In genomic region chr15:63409179-63409578, GRCh38 we compare ENCODE assay signal across 18 cellular contexts. TPM values are rescaled to one million over a fixed set of nuclear protein-coding genes. Genes with fewer than 3 reads are reported as not detected.
DNase-seq lines count a peak whose midpoint lies in the region; ATAC-seq and TF ChIP-seq lines count a peak whose summit lies in the region.
"Had no signal": no experiment of that assay in that cellular context is flagged by ENCODE, and none has a peak within 500 bp of the region (broad histone marks: within the 10 kb centered on the region; RNA-seq: fewer than 3 reads in every experiment).

No MANE protein-coding gene starts in this region.

- ATAC-seq in GM19351 (IDR thresholded peaks at IDR 0.05; ENCODE audit: unreplicated experiment): no peak

- H3K27me3 ChIP-seq in A673 (replicated peaks; ENCODE audit: insufficient read depth, low read depth, low read length, poor library complexity) (no peaks in the 10 kb centered on the region), neuronal stem cell (ENCODE audit: control insufficient read depth in 3 of 3, insufficient read depth in 3 of 3, low read depth in 1 of 3, low read length in 3 of 3) (peaks cover 0 to 13% (median 0%) of the 10 kb centered on the region in 3 experiments), SJCRH30 (peaks cover 4% of the 10 kb centered on the region; the same call in 1 of the 2 replicates)
- H3K27me3 ChIP-seq: BE2C; BLaER1 treated with 17β-estradiol and CSF1 and Interleukin-3, amounts not matched to agents 10 nM and 100 nM had no signal

- H3K27ac ChIP-seq in A673 (ENCODE audit: low read depth, low read length, poor library complexity, severe bottlenecking): peak overlapping the region; percentile 71
- no peak overlapping the region for H3K27ac ChIP-seq in HEK293 (ENCODE audit: extremely low read depth, low read depth, low read length)
- H3K27ac ChIP-seq in neuronal stem cell (replicated peaks; ENCODE audit: low read length): no peak overlapping the region
- no peak overlapping the region for H3K27ac ChIP-seq in SJCRH30
- H3K27ac ChIP-seq: BLaER1 treated with 17β-estradiol and CSF1 and Interleukin-3, amounts not matched to agents 10 nM and 100 nM had no signal

- H2AK5ac ChIP-seq in neuronal stem cell (ENCODE audit: low read depth, low read length): no peak overlapping the region

- H3K4ac ChIP-seq in neuronal stem cell (ENCODE audit: low read length): no peak overlapping the region

- H2BK12ac ChIP-seq in neuronal stem cell (ENCODE audit: low read length): peak overlapping the region; percentile 10

- H3K4me1 Mint-ChIP-seq in brain: peaks cover 66% of the 10 kb centered on the region

- H3K14ac ChIP-seq in neuronal stem cell (ENCODE audit: low read length): no peak overlapping the region

- H3K4me3 ChIP-seq in A673 (ENCODE audit: low read depth, low read length, poor library complexity, severe bottlenecking) (no peak overlapping the region), HEK293 (ENCODE audit: low read depth, low read length) (no peak overlapping the region), neuronal stem cell (ENCODE audit: low read length in 2 of 2) (no peak overlapping the region), SJCRH30 (no peak overlapping the region)
- H3K4me3 ChIP-seq: BLaER1 treated with 17β-estradiol and CSF1 and Interleukin-3, amounts not matched to agents 10 nM and 100 nM had no signal

- no peak for DNase-seq in A673 (ENCODE audit: low spot score)
- no peak for DNase-seq in neuronal stem cell (ENCODE audit: low spot score)
- no peak for DNase-seq in SJCRH30
- no peak for DNase-seq in DMS 273 (lab: John Stamatoyannopoulos, UW; ENCODE audit: unreplicated experiment)
- DNase-seq: BE2C; CD4-positive, alpha-beta T cell; CD8-positive, alpha-beta memory T cell; DMS53; DMS79 treated with DMSO at 0.1 percent for 48 hours; GF-D8; GOT3; H7; HCEC 1CT had no signal

- no peak overlapping the region for H3K4me3 Mint-ChIP-seq in brain
- H3K4me3 Mint-ChIP-seq: CD14-positive monocyte; CD4-positive, alpha-beta T cell; CD8-positive, alpha-beta memory T cell had no signal

- H3K27me3 Mint-ChIP-seq in brain: no peaks in the 10 kb centered on the region
- H3K27me3 Mint-ChIP-seq: CD4-positive, alpha-beta T cell had no signal

- no peak overlapping the region for H3K9ac ChIP-seq in neuronal stem cell (ENCODE audit: low read depth, low read length, poor library complexity)
- H3K9ac ChIP-seq: BLaER1 treated with 17β-estradiol and CSF1 and Interleukin-3, amounts not matched to agents 10 nM and 100 nM had no signal

- no peak overlapping the region for H4K8ac ChIP-seq in neuronal stem cell (ENCODE audit: low read depth, low read length)

- H3K4me1 ChIP-seq in A673 (ENCODE audit: insufficient read depth, low read length, poor library complexity, severe bottlenecking) (peaks cover 41% of the 10 kb centered on the region), HEK293 (ENCODE audit: control insufficient read depth, insufficient read depth, low read length) (peaks cover 17% of the 10 kb centered on the region), neuronal stem cell (ENCODE audit: control insufficient read depth in 2 of 2, insufficient read depth in 1 of 2, low read depth in 1 of 2, low read length in 2 of 2) (no peaks in the 10 kb centered on the region), SJCRH30 (peaks cover 11% of the 10 kb centered on the region)

- H2BK15ac ChIP-seq in neuronal stem cell (ENCODE audit: low read length): no peak overlapping the region

- CTCF ChIA-PET in A673 (lab: Charles Lee): no interaction called here
- CTCF ChIA-PET in HEK293 (lab: Yijun Ruan, JAX): interaction anchor here (0.6 to 0.7 kb wide), 2 partner anchors 78 to 190 kb away, joined by 3 read pairs; no protein-coding TSS in a partner anchor

- H2BK5ac ChIP-seq in neuronal stem cell (ENCODE audit: low read length): no peak overlapping the region

- H4K91ac ChIP-seq in neuronal stem cell (ENCODE audit: low read depth, low read length, poor library complexity): no peak overlapping the region

- H3K18ac ChIP-seq in neuronal stem cell (ENCODE audit: low read length): no peak overlapping the region

- H2AFZ ChIP-seq in neuronal stem cell (ENCODE audit: low read length): no peak overlapping the region

- H3K4me2 ChIP-seq in neuronal stem cell (ENCODE audit: insufficient read depth, low read length, poor library complexity, severe bottlenecking): no peak overlapping the region
- H3K4me2 ChIP-seq: BLaER1 treated with 17β-estradiol and CSF1 and Interleukin-3, amounts not matched to agents 10 nM and 100 nM had no signal

- intact Hi-C loops in A673 (cut with micrococcal nuclease; ENCODE audit: unreplicated experiment): loop anchor here (5.0 kb wide), 2 partner anchors 252 to 658 kb away; partner anchors contain the start of gene RPS27L

- H3K9me3 Mint-ChIP-seq in brain: peaks cover 0 to 4% (median 2%) of the 10 kb centered on the region in 5 experiments
- H3K9me3 Mint-ChIP-seq: CD4-positive, alpha-beta T cell; CD8-positive, alpha-beta memory T cell had no signal

- no peak for TF ChIP-seq CTCF in A673 (conservative IDR thresholded peaks at IDR 0.05; ENCODE audit: low read depth, low read length)
- TF ChIP-seq CTCF in HEK293 (tag by site-specific recombination; IDR thresholded peaks at IDR 0.05): no peak
- TF ChIP-seq CTCF in brain (conservative IDR thresholded peaks at IDR 0.05): no peak

- H3K36me3 ChIP-seq in A673 (ENCODE audit: insufficient read depth, low read length, poor library complexity, severe bottlenecking) (no peaks in the 10 kb centered on the region), HEK293 (ENCODE audit: control insufficient read depth in 2 of 2, insufficient read depth in 1 of 2, low read length in 2 of 2) (no peaks in the 10 kb centered on the region), neuronal stem cell (replicated peaks in 1 of 2; ENCODE audit: control insufficient read depth in 2 of 2, insufficient read depth in 2 of 2, low read length in 2 of 2) (no peaks in the 10 kb centered on the region), SJCRH30 (no peaks in the 10 kb centered on the region)
- H3K36me3 ChIP-seq: BE2C; BLaER1 treated with 17β-estradiol and CSF1 and Interleukin-3, amounts not matched to agents 10 nM and 100 nM had no signal

- H3K36me3 Mint-ChIP-seq in brain: no peaks in the 10 kb centered on the region
- H3K36me3 Mint-ChIP-seq: CD14-positive monocyte; CD8-positive, alpha-beta memory T cell had no signal

- BruUV-seq in A673 (replicated peaks; lab: Mats Ljungman, UMichigan): no TSS peak

- H3K9me3 ChIP-seq in A673 (ENCODE audit: low read depth, low read length, poor library complexity, severe bottlenecking) (no peaks in the 10 kb centered on the region), HEK293 (ENCODE audit: control insufficient read depth, insufficient read depth, low read depth, low read length) (no peaks in the 10 kb centered on the region), neuronal stem cell (replicated peaks in 1 of 2; ENCODE audit: control insufficient read depth in 2 of 2, insufficient read depth in 1 of 2, low read depth in 1 of 2, low read length in 2 of 2) (no peaks in the 10 kb centered on the region), SJCRH30 (replicated peaks) (no peaks in the 10 kb centered on the region)
- H3K9me3 ChIP-seq: BE2C; BLaER1 treated with 17β-estradiol and CSF1 and Interleukin-3, amounts not matched to agents 10 nM and 100 nM had no signal

- H3K27ac Mint-ChIP-seq in brain: peak overlapping the region in 4 of 5 experiments; percentile 48 to 89 (median 66)
- H3K27ac Mint-ChIP-seq: CD4-positive, alpha-beta T cell; CD8-positive, alpha-beta memory T cell had no signal

- no peak overlapping the region for H3K23ac ChIP-seq in neuronal stem cell (ENCODE audit: low read depth, low read length, poor library complexity)

- no peaks in the 10 kb centered on the region for H3K79me1 ChIP-seq in neuronal stem cell (ENCODE audit: low read depth, low read length)

- POLR2A ChIA-PET in A673 (lab: Charles Lee; ENCODE audit: low non-redundant PET): no interaction called here
- POLR2A ChIA-PET in HEK293 (lab: Yijun Ruan, JAX): no interaction called here

- no peak overlapping the region for H2BK120ac ChIP-seq in neuronal stem cell (ENCODE audit: low read depth, low read length)

- WGBS in neuronal stem cell (ENCODE audit: extremely low coverage in 2 of 2, insufficient read length in 2 of 2, insufficient replicate concordance in 1 of 2), 2 donors: no CpG with 5 or more reads among the region's 5 CpGs

TF ChIP-seq in HEK293, 187 proteins besides CTCF, POLR2A, EP300 and RAD21:
- TF ChIP-seq ZNF221 (tag by site-specific recombination; IDR thresholded peaks at IDR 0.05; ENCODE audit: borderline replicate concordance) (no peak), ZNF416 (tag by site-specific recombination; IDR thresholded peaks at IDR 0.05) (peak; percentile 97)
TF ChIP-seq in HEK293: peak in this region for 1.

RNA-seq across cellular contexts. Expression of gene CA12, which starts 27.5 kb away (rescaled TPM):
- total RNA-seq in A673 (2021): 0.68 and 0.97 TPM in 2 replicates
- 0.68 TPM for polyA plus RNA-seq in brain (ENCODE audit: insufficient read depth, low read depth, low replicate concordance)
- polyA plus RNA-seq in neuronal stem cell (2013, experiment 1 of 2): 0.43 TPM
- polyA plus RNA-seq in neuronal stem cell (2013, experiment 2 of 2): 0.46 TPM
- 0.57 and 0.94 TPM in 2 replicates for total RNA-seq in SJCRH30 (2014; rRNA removed; shearing (Covaris generic))
- total RNA-seq: CD4-positive, alpha-beta T cell; CD8-positive, alpha-beta memory T cell had no signal
- polyA plus RNA-seq: CD14-positive monocyte had no signal
